20 cellular contexts compared by ENCODE assay signal in the genomic region with DNA sequence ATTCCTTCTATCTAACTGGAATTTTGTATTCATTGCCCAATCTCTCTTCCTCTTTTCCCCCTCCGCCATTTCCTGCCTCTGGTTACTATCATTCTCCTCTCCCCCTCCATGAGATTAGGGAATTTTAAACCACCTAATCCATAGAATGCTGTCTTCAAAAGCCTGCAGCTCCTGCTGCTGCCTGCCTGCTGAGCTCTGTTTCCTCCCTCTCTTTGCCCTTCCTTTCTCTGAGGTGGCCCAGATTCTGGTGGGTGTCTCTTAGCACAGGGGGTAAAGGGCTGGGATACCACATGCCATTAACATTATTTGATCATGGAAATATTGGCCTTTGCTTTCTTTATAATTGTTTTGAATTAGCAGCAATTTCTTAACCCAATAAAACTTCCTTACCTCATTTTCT.
"Had no signal": no experiment of that assay in that cellular context is flagged by ENCODE, and none has a peak within 500 bp of the region (broad histone marks: within the 10 kb centered on the region; RNA-seq: fewer than 3 reads in every experiment).

No MANE protein-coding gene starts in this region.

- H3K4me3 ChIP-seq: body of pancreas, right lobe of liver, stomach, testis, upper lobe of left lung had no signal

- H3K27ac ChIP-seq: body of pancreas, foreskin keratinocyte, neutrophil, parathyroid adenoma, right lobe of liver, stomach, testis, upper lobe of left lung had no signal

- DNase-seq: activated CD4-positive, alpha-beta memory T cell treated with anti-CD3 and anti-CD28 coated beads for 36 hours; activated CD4-positive, alpha-beta T cell treated with anti-CD3 and anti-CD28 coated beads for 4 hours; activated naive CD4-positive, alpha-beta T cell; body of pancreas; central memory CD4-positive, alpha-beta T cell; foreskin keratinocyte; glutamatergic neuron; hippocampal formation; immature natural killer cell; naive thymus-derived CD4-positive, alpha-beta T cell; right lobe of liver; small intestine; stimulated activated CD4-positive, alpha-beta T cell treated with anti-CD3 and anti-CD28 coated beads, Interleukin-4, amount 100 ng/mL, for 1 hour; stomach; testis; upper lobe of left lung had no signal

- H3K36me3 Mint-ChIP-seq: activated CD4-positive, alpha-beta memory T cell treated with anti-CD3 and anti-CD28 coated beads for 36 hours; immature natural killer cell; memory B cell; naive thymus-derived CD4-positive, alpha-beta T cell had no signal

- H3K9me3 ChIP-seq: body of pancreas, neutrophil, right lobe of liver, testis, upper lobe of left lung had no signal

- H3K36me3 ChIP-seq: neutrophil, right lobe of liver, stomach, upper lobe of left lung had no signal

- H3K4me3 Mint-ChIP-seq: activated CD4-positive, alpha-beta memory T cell treated with anti-CD3 and anti-CD28 coated beads for 36 hours; activated T-helper 17 cell treated with anti-CD3 and anti-CD28 coated beads, Interleukin-2, amount 50 U/mL, for 72 hours; immature natural killer cell; memory B cell; naive thymus-derived CD4-positive, alpha-beta T cell had no signal

- H3K27me3 ChIP-seq: body of pancreas, foreskin keratinocyte, neutrophil, right lobe of liver, stomach, testis, upper lobe of left lung had no signal

- H3K9me3 Mint-ChIP-seq: memory B cell had no signal

- H3K27ac Mint-ChIP-seq: activated CD4-positive, alpha-beta memory T cell treated with anti-CD3 and anti-CD28 coated beads for 36 hours; activated T-helper 17 cell treated with anti-CD3 and anti-CD28 coated beads, Interleukin-2, amount 50 U/mL, for 72 hours; immature natural killer cell; memory B cell; naive thymus-derived CD4-positive, alpha-beta T cell had no signal

- H3K4me1 Mint-ChIP-seq: activated T-helper 17 cell treated with anti-CD3 and anti-CD28 coated beads, Interleukin-2, amount 50 U/mL, for 72 hours; immature natural killer cell; memory B cell; naive thymus-derived CD4-positive, alpha-beta T cell had no signal

- H3K27me3 Mint-ChIP-seq: activated CD4-positive, alpha-beta memory T cell treated with anti-CD3 and anti-CD28 coated beads for 36 hours; activated T-helper 17 cell treated with anti-CD3 and anti-CD28 coated beads, Interleukin-2, amount 50 U/mL, for 72 hours; memory B cell; naive thymus-derived CD4-positive, alpha-beta T cell had no signal
